ENCODE assay signal across 30 cellular contexts in the genomic region with DNA sequence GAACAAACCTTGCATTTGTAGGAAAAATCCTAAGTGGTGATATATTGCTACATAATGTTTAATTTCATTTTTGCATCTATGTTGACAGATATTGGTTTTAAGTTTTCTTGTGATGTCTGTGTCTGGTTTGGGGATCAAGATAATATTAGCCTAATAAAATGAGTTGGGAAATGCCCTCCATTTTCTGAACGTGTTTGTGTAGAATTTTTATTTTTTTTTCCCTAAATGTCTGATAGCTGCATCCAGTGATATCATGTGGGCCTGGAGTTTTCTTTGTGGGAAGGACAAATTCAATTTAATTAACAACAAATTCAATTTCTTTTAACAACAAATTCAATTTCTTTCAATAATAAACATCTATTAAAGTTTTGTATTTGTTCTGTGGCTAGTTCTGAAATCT.
"Had no signal": no experiment of that assay in that cellular context is flagged by ENCODE, and none has a peak within 500 bp of the region (broad histone marks: within the 10 kb centered on the region; RNA-seq: fewer than 3 reads in every experiment).

No MANE protein-coding gene starts in this region.

- FAIRE-seq: islet of Langerhans, kidney, pancreas, urothelium cell line had no signal

- H3K4me1 ChIP-seq: left lung, lower lobe of right lung, pancreas, prostate gland, spleen, suprapubic skin, tibial artery, upper lobe of right lung had no signal

- H3K9me3 ChIP-seq: left lung, lower lobe of right lung, pancreas, prostate gland, spleen, suprapubic skin, thoracic aorta, tibial artery, upper lobe of right lung had no signal

- H3K4me3 Mint-ChIP-seq: immature natural killer cell; naive B cell; natural killer cell; nephron progenitor cell; stimulated activated effector memory CD8-positive, alpha-beta T cell treated with anti-CD3 and anti-CD28 coated beads, Interleukin-12 subunit alpha, Interleukin-12 subunit beta, amount 100 ng/mL, for 72 hours; stimulated activated naive CD8-positive, alpha-beta T cell treated with anti-CD3 and anti-CD28 coated beads, Interleukin-15, Interleukin-2, amounts not matched to agents 100 ng/mL and 50 ng/mL, for 24 hours had no signal

- H3K9me3 Mint-ChIP-seq: stimulated activated effector memory CD8-positive, alpha-beta T cell treated with anti-CD3 and anti-CD28 coated beads, Interleukin-12 subunit alpha, Interleukin-12 subunit beta, amount 100 ng/mL, for 72 hours had no signal

- H3K4me1 Mint-ChIP-seq: naive B cell; stimulated activated effector memory CD8-positive, alpha-beta T cell treated with anti-CD3 and anti-CD28 coated beads, Interleukin-12 subunit alpha, Interleukin-12 subunit beta, amount 100 ng/mL, for 72 hours had no signal

- DNase-seq: hypothalamus; immature natural killer cell; kidney; left colon; left lung; lower lobe of right lung; mammary epithelial cell; mesenchymal stem cell; naive B cell; natural killer cell; nephron progenitor cell; pancreas; posterior cingulate gyrus; retina; right cardiac atrium; spleen; stimulated activated CD4-positive, alpha-beta T cell treated with anti-CD3 and anti-CD28 coated beads, Interleukin-4, amount 100 ng/mL, for 24 hours; stimulated activated naive CD4-positive, alpha-beta T cell; tibial artery; trophoblast cell; upper lobe of right lung had no signal

- H3K27ac Mint-ChIP-seq: immature natural killer cell; naive B cell; natural killer cell; nephron progenitor cell; stimulated activated effector memory CD8-positive, alpha-beta T cell treated with anti-CD3 and anti-CD28 coated beads, Interleukin-12 subunit alpha, Interleukin-12 subunit beta, amount 100 ng/mL, for 72 hours; stimulated activated naive CD8-positive, alpha-beta T cell treated with anti-CD3 and anti-CD28 coated beads, Interleukin-15, Interleukin-2, amounts not matched to agents 100 ng/mL and 50 ng/mL, for 24 hours had no signal

- H3K27me3 Mint-ChIP-seq: naive B cell; stimulated activated naive CD8-positive, alpha-beta T cell treated with anti-CD3 and anti-CD28 coated beads, Interleukin-15, Interleukin-2, amounts not matched to agents 100 ng/mL and 50 ng/mL, for 24 hours had no signal

- H3K36me3 Mint-ChIP-seq: immature natural killer cell, naive B cell, natural killer cell had no signal

- H3K27ac ChIP-seq: left lung, lower lobe of right lung, pancreas, prostate gland, skin epidermis, spleen, suprapubic skin, thoracic aorta, tibial artery, upper lobe of right lung had no signal

- H3K4me3 ChIP-seq: left lung, lower lobe of right lung, pancreas, prostate gland, skin epidermis, spleen, suprapubic skin, thoracic aorta, tibial artery, upper lobe of right lung had no signal

- ATAC-seq: left colon; left lung; lower lobe of right lung; natural killer cell; pancreas; right cardiac atrium; sciatic nerve; stimulated activated effector memory CD8-positive, alpha-beta T cell treated with anti-CD3 and anti-CD28 coated beads, Interleukin-12 subunit alpha, Interleukin-12 subunit beta, amount 100 ng/mL, for 72 hours; upper lobe of right lung had no signal
